In genomic region chr16:67339453-67339852, GRCh38 we compare ENCODE assay signal across 14 cellular contexts. TPM values are rescaled to one million over a fixed set of nuclear protein-coding genes. Genes with fewer than 3 reads are reported as not detected.
DNase-seq lines count a peak whose midpoint lies in the region; ATAC-seq, FAIRE-seq and TF ChIP-seq lines count a peak whose summit lies in the region.
"Had no signal": no experiment of that assay in that cellular context is flagged by ENCODE, and none has a peak within 500 bp of the region (broad histone marks: within the 10 kb centered on the region; RNA-seq: fewer than 3 reads in every experiment).

No MANE protein-coding gene starts in this region.

- no peaks in the 10 kb centered on the region for H3K4me1 Mint-ChIP-seq in Caco-2 (ENCODE audit: low read depth, unreplicated experiment)

- H3K27me3 ChIP-seq in Caco-2 (replicated peaks; ENCODE audit: control insufficient read depth, insufficient read depth, low read length): no peaks in the 10 kb centered on the region
- H3K27me3 ChIP-seq in uterus: no peaks in the 10 kb centered on the region

- TF ChIP-seq POLR2A in H54 (IDR thresholded peaks at IDR 0.05; ENCODE audit: low read depth, low read length): no peak
- no peak for TF ChIP-seq POLR2A in uterus (IDR thresholded peaks at IDR 0.05)

- FAIRE-seq in H54 (lab: Jason Lieb, UNC): peak; percentile 80
- FAIRE-seq: TTC549 had no signal

- H3K4me3 Mint-ChIP-seq in Caco-2 (ENCODE audit: unreplicated experiment): no peak overlapping the region
- H3K4me3 Mint-ChIP-seq: stimulated activated naive CD8-positive, alpha-beta T cell treated with anti-CD3 and anti-CD28 coated beads, Interleukin-15, Interleukin-2, amounts not matched to agents 100 ng/mL and 50 ng/mL, for 24 hours had no signal

- CTCF ChIA-PET in Caco-2 (lab: Charles Lee): interaction anchor here (0.6 to 2.1 kb wide), 9 partner anchors 30 to 106 kb away, joined by 3 to 69 read pairs (median 4); partner anchors contain the start of genes FHOD1 and PLEKHG4

- H3K27ac Mint-ChIP-seq in Caco-2 (ENCODE audit: unreplicated experiment): no peak overlapping the region
- H3K27ac Mint-ChIP-seq: stimulated activated naive CD8-positive, alpha-beta T cell treated with anti-CD3 and anti-CD28 coated beads, Interleukin-15, Interleukin-2, amounts not matched to agents 100 ng/mL and 50 ng/mL, for 24 hours had no signal

- H3K9me3 Mint-ChIP-seq in Caco-2 (ENCODE audit: unreplicated experiment): peaks cover 10% of the 10 kb centered on the region

- no TSS peak for BruUV-seq in Caco-2 (replicated peaks; lab: Mats Ljungman, UMichigan)

- no peaks in the 10 kb centered on the region for H3K27me3 Mint-ChIP-seq in Caco-2 (ENCODE audit: insufficient read depth, unreplicated experiment)

- no peaks in the 10 kb centered on the region for H3K4me1 ChIP-seq in Caco-2
- no peaks in the 10 kb centered on the region for H3K4me1 ChIP-seq in uterus

- H3K36me3 ChIP-seq in Caco-2 (ENCODE audit: control insufficient read depth, insufficient read depth, low read length) (no peaks in the 10 kb centered on the region), uterus (no peaks in the 10 kb centered on the region)

- DNase-seq in Caco-2: peak in 1 of 2 experiments; percentile 38
- no peak for DNase-seq in H54 (ENCODE audit: insufficient read length, low spot score)
- peak; percentile 11 to 56 for DNase-seq in foreskin fibroblast
- DNase-seq in uterus: no peak
- DNase-seq: activated gamma-delta T cell, left colon, NCI-H524 treated with DMSO at 0.1 percent for 48 hours had no signal

- ATAC-seq in SK-N-SH treated with all-trans-retinoic acid at 6 μM for 48 hours (peak; percentile 78), GM19023 (IDR thresholded peaks at IDR 0.05; ENCODE audit: unreplicated experiment) (no peak), HG03045 (IDR thresholded peaks at IDR 0.05; ENCODE audit: unreplicated experiment) (no peak), HG03432 (IDR thresholded peaks at IDR 0.05; ENCODE audit: unreplicated experiment) (no peak)
- ATAC-seq: left colon had no signal

- POLR2A ChIA-PET in Caco-2 (lab: Charles Lee): interaction anchor here (0.5 to 1.0 kb wide), 2 partner anchors 92 to 101 kb away, joined by 3 read pairs; no protein-coding TSS in a partner anchor

- H3K4me3 ChIP-seq in Caco-2 (ENCODE audit: low read depth, low read length) (no peak overlapping the region), foreskin fibroblast (ENCODE audit: low read depth in 1 of 2, low read length in 2 of 2) (no peak overlapping the region), uterus (no peak overlapping the region)

- H3K9me3 ChIP-seq in Caco-2 (peaks cover 4% of the 10 kb centered on the region; the same call in 1 of the 2 replicates), uterus (no peaks in the 10 kb centered on the region)

- TF ChIP-seq CTCF in Caco-2 (IDR thresholded peaks at IDR 0.05; ENCODE audit: insufficient read depth in 1 of 2, low read depth in 1 of 2, low read length in 1 of 2, severe bottlenecking in 1 of 2, unreplicated experiment in 1 of 2) (peak; percentile 30 to 58), foreskin fibroblast (IDR thresholded peaks at IDR 0.05; ENCODE audit: low read depth, low read length) (peak; percentile 32), uterus (IDR thresholded peaks at IDR 0.05) (peak in 1 of 4 experiments; percentile 21)

- no peak overlapping the region for H3K27ac ChIP-seq in uterus
- H3K27ac ChIP-seq: HL-60 had no signal

- peaks cover 5% of the 10 kb centered on the region for H3K36me3 Mint-ChIP-seq in Caco-2 (ENCODE audit: insufficient read depth, unreplicated experiment)

- intact Hi-C loops in Caco-2 (cut with micrococcal nuclease; ENCODE audit: unreplicated experiment) (loop anchor here (1.0 to 5.0 kb wide), 3 partner anchors 47 to 79 kb away; partner anchors contain the start of gene PLEKHG4), uterus (cut with DNase I; ENCODE audit: low total_unique reads) (no loop called here)

TF ChIP-seq in SK-N-SH treated with all-trans-retinoic acid at 6 μM for 48 hours, 23 proteins besides CTCF, POLR2A, EP300 and RAD21:
- TF ChIP-seq, protein P1, sequence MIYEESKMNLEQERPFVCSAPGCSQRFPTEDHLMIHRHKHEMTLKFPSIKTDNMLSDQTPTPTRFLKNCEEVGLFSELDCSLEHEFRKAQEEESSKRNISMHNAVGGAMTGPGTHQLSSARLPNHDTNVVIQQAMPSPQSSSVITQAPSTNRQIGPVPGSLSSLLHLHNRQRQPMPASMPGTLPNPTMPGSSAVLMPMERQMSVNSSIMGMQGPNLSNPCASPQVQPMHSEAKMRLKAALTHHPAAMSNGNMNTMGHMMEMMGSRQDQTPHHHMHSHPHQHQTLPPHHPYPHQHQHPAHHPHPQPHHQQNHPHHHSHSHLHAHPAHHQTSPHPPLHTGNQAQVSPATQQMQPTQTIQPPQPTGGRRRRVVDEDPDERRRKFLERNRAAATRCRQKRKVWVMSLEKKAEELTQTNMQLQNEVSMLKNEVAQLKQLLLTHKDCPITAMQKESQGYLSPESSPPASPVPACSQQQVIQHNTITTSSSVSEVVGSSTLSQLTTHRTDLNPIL (CRISPR knock-in tag; IDR thresholded peaks at IDR 0.05; ENCODE audit: low read depth): no peak
- TF ChIP-seq ZNF70 (CRISPR knock-in tag; IDR thresholded peaks at IDR 0.05) (no peak), TOX (CRISPR knock-in tag; IDR thresholded peaks at IDR 0.05; ENCODE audit: borderline replicate concordance) (no peak)

RNA-seq across cellular contexts. Expression of gene LRRC36, which starts 12.8 kb away (rescaled TPM):
- total RNA-seq in Caco-2 (2022) (0.79 TPM in 1 of 2 replicates, not detected in the other), uterus (1 to 10 TPM in 1 of 4 donors, under 1 TPM in 1, not detected in 2; 0.46 to 2.8 TPM)

RNA-seq across cellular contexts. Expression of gene KCTD19, which starts 12.9 kb away (rescaled TPM):
- not detected in 2 replicates for total RNA-seq in Caco-2 (2022)
- total RNA-seq in uterus: 1 to 10 TPM in 1 of 4 donors, under 1 TPM in 2, not detected in 1; 0.51 to 1.0 (median 0.55) TPM

RNA-seq across cellular contexts. Expression of gene TPPP3, which starts 53.8 kb away (rescaled TPM):
- total RNA-seq in Caco-2 (2022) (0.39 and 0.56 TPM in 2 replicates), uterus (10 to 100 TPM; 13.4 to 26.6 (median 16.2) TPM)

Comparison
In these comparisons a context has a peak if more than half of its experiments do, and no peak if none do; other contexts are left out.
1. DNase-seq: peak in foreskin fibroblast (2 of 2); none in H54 (single experiment) and uterus (0 of 2).